ENCODE assay signal across 3 cellular contexts in genomic region chr3:190593075-190593474, GRCh38.
TF ChIP-seq lines count a peak whose summit lies in the region.

No MANE protein-coding gene starts in this region.

TF ChIP-seq in liver, 16 proteins besides CTCF, POLR2A, EP300 and RAD21:
- no peak for TF ChIP-seq SP1 (IDR thresholded peaks at IDR 0.05)
TF ChIP-seq in liver: peak in this region for 0.

TF ChIP-seq in HepG2, 621 proteins besides CTCF, POLR2A, EP300 and RAD21:
- TF ChIP-seq WIZ (CRISPR knock-in tag; IDR thresholded peaks at IDR 0.05): no peak
- no peak for TF ChIP-seq NFRKB (IDR thresholded peaks at IDR 0.05)
- no peak for TF ChIP-seq NFE2L1 (CRISPR knock-in tag; IDR thresholded peaks at IDR 0.05; ENCODE audit: borderline replicate concordance)
- TF ChIP-seq KLF11 (CRISPR knock-in tag; IDR thresholded peaks at IDR 0.05): no peak
- TF ChIP-seq PRPF4 (IDR thresholded peaks at IDR 0.05; ENCODE audit: low read depth, low read length, poor library complexity, severe bottlenecking): no peak
- TF ChIP-seq GLMP (CRISPR knock-in tag; IDR thresholded peaks at IDR 0.05; ENCODE audit: borderline replicate concordance): no peak
- TF ChIP-seq ESRRA (CRISPR knock-in tag; IDR thresholded peaks at IDR 0.05; ENCODE audit: low read depth): no peak
- TF ChIP-seq ZNF776 (CRISPR knock-in tag; IDR thresholded peaks at IDR 0.05): no peak
- TF ChIP-seq ZUFSP (CRISPR knock-in tag; IDR thresholded peaks at IDR 0.05; ENCODE audit: borderline replicate concordance): no peak
- TF ChIP-seq TGIF2 (CRISPR knock-in tag; IDR thresholded peaks at IDR 0.05): no peak
- TF ChIP-seq SALL1 (CRISPR knock-in tag; IDR thresholded peaks at IDR 0.05): no peak
- no peak for TF ChIP-seq ZNF484 (CRISPR knock-in tag; IDR thresholded peaks at IDR 0.05; ENCODE audit: borderline replicate concordance, low read depth)

TF ChIP-seq in SK-N-SH treated with all-trans-retinoic acid at 6 μM for 48 hours, 23 proteins besides CTCF, POLR2A, EP300 and RAD21:
- TF ChIP-seq TOX (CRISPR knock-in tag; IDR thresholded peaks at IDR 0.05; ENCODE audit: borderline replicate concordance) (no peak), POU6F1 (CRISPR knock-in tag; IDR thresholded peaks at IDR 0.05; ENCODE audit: borderline replicate concordance, low read depth) (no peak), GLIS3 (CRISPR knock-in tag; IDR thresholded peaks at IDR 0.05) (no peak), RARB (CRISPR knock-in tag; IDR thresholded peaks at IDR 0.05) (no peak), CREB5 (CRISPR knock-in tag; IDR thresholded peaks at IDR 0.05; ENCODE audit: low read depth) (no peak), ZNF565 (CRISPR knock-in tag; conservative IDR thresholded peaks at IDR 0.05; ENCODE audit: low read depth) (no peak), SNAI2 (CRISPR knock-in tag; IDR thresholded peaks at IDR 0.05) (no peak), ZNF8 (CRISPR knock-in tag; IDR thresholded peaks at IDR 0.05) (no peak), ZC3H10 (CRISPR knock-in tag; IDR thresholded peaks at IDR 0.05) (no peak), ARNTL (CRISPR knock-in tag; IDR thresholded peaks at IDR 0.05; ENCODE audit: borderline replicate concordance, low read depth) (no peak), ZFP30 (CRISPR knock-in tag; IDR thresholded peaks at IDR 0.05) (no peak), ESRRG (CRISPR knock-in tag; IDR thresholded peaks at IDR 0.05) (no peak), CSRNP3 (CRISPR knock-in tag; IDR thresholded peaks at IDR 0.05) (no peak)
